8 cellular contexts compared by ENCODE assay signal in genomic region chr11:65588199-65589054, GRCh38. TPM values are rescaled to one million over a fixed set of nuclear protein-coding genes. Genes with fewer than 3 reads are reported as not detected.
DNase-seq lines count a peak whose midpoint lies in the region; ATAC-seq and TF ChIP-seq lines count a peak whose summit lies in the region.

No MANE protein-coding gene starts in this region.

- peak; percentile 55 for TF ChIP-seq CTCF in epithelial cell of esophagus (IDR thresholded peaks at IDR 0.05; ENCODE audit: insufficient read depth, low read depth, low read length, missing control alignments)
- TF ChIP-seq CTCF in type B pancreatic cell (conservative IDR thresholded peaks at IDR 0.05) = peak; percentile 68

- H3K79me1 ChIP-seq in neuronal stem cell (ENCODE audit: low read depth, low read length) = no peaks in the 10 kb centered on the region

- H3K36me3 Mint-ChIP-seq in type B pancreatic cell = no peaks in the 10 kb centered on the region

- no peak overlapping the region for H3K4me3 Mint-ChIP-seq in type B pancreatic cell

- no peak overlapping the region for H4K8ac ChIP-seq in neuronal stem cell (ENCODE audit: low read depth, low read length)

- peak overlapping the region; percentile 2 for H2BK5ac ChIP-seq in neuronal stem cell (ENCODE audit: low read length)

- no peak overlapping the region for H3K4me3 ChIP-seq in epithelial cell of esophagus (ENCODE audit: low read length)
- H3K4me3 ChIP-seq in neuronal stem cell (ENCODE audit: low read length in 2 of 2) = no peak overlapping the region

- no peak overlapping the region for H4K91ac ChIP-seq in neuronal stem cell (ENCODE audit: low read depth, low read length, poor library complexity)

- H3K27ac ChIP-seq in neuronal stem cell (replicated peaks; ENCODE audit: low read length) = no peak overlapping the region

- no peak overlapping the region for H2BK12ac ChIP-seq in neuronal stem cell (ENCODE audit: low read length)

- H3K9me3 Mint-ChIP-seq in type B pancreatic cell = no peaks in the 10 kb centered on the region

- DNase-seq in NCI-H82 (lab: John Stamatoyannopoulos, UW) (peak; percentile 57), NCI-H82 treated with DMSO at 0.1 percent for 48 hours (lab: John Stamatoyannopoulos, UW; ENCODE audit: unreplicated experiment) (no peak), NCI-H2196 treated with DMSO at 0.1 percent for 48 hours (lab: John Stamatoyannopoulos, UW; ENCODE audit: unreplicated experiment) (peak; percentile 31), epithelial cell of esophagus (ENCODE audit: low read depth) (peak; percentile 72), neuronal stem cell (ENCODE audit: low spot score) (no peak), type B pancreatic cell (ENCODE audit: extremely low spot score, unreplicated experiment) (peak; percentile 68)
- DNase-seq in activated CD8-positive, alpha-beta memory T cell treated with anti-CD3 and anti-CD28 coated beads for 24 hours = peak; percentile 85

- H2AFZ ChIP-seq in neuronal stem cell (ENCODE audit: low read length) = no peak overlapping the region

- peaks cover 0 to 3% of the 10 kb centered on the region in 2 donors for H3K9me3 ChIP-seq in neuronal stem cell (replicated peaks in 1 of 2; ENCODE audit: control insufficient read depth in 2 of 2, insufficient read depth in 1 of 2, low read depth in 1 of 2, low read length in 2 of 2)

- H3K18ac ChIP-seq in neuronal stem cell (ENCODE audit: low read length) = peak overlapping the region; percentile 61

- H3K27me3 Mint-ChIP-seq in type B pancreatic cell = peaks cover 23% of the 10 kb centered on the region

- H3K4ac ChIP-seq in neuronal stem cell (ENCODE audit: low read length) = no peak overlapping the region

- H2BK120ac ChIP-seq in neuronal stem cell (ENCODE audit: low read depth, low read length) = no peak overlapping the region

- peaks cover 0 to 45% (median 4%) of the 10 kb centered on the region in 3 experiments for H3K27me3 ChIP-seq in neuronal stem cell (ENCODE audit: control insufficient read depth in 3 of 3, insufficient read depth in 3 of 3, low read depth in 1 of 3, low read length in 3 of 3)

- no peaks in the 10 kb centered on the region for H3K36me3 ChIP-seq in neuronal stem cell (replicated peaks in 1 of 2; ENCODE audit: control insufficient read depth in 2 of 2, insufficient read depth in 2 of 2, low read length in 2 of 2)

- H3K23ac ChIP-seq in neuronal stem cell (ENCODE audit: low read depth, low read length, poor library complexity) = peak overlapping the region; percentile 6

- H2AK5ac ChIP-seq in neuronal stem cell (ENCODE audit: low read depth, low read length) = peak overlapping the region; percentile 40

- H3K4me1 Mint-ChIP-seq in type B pancreatic cell (ENCODE audit: unreplicated experiment) = peaks cover 17% of the 10 kb centered on the region

- WGBS in neuronal stem cell (ENCODE audit: extremely low coverage in 2 of 2, insufficient read length in 2 of 2, insufficient replicate concordance in 1 of 2), 2 donors = no CpG with 5 or more reads among the region's 13 CpGs

- H3K9ac ChIP-seq in neuronal stem cell (ENCODE audit: low read depth, low read length, poor library complexity) = no peak overlapping the region

- no peak overlapping the region for H3K27ac Mint-ChIP-seq in type B pancreatic cell

- ATAC-seq in HG02642 (IDR thresholded peaks at IDR 0.05; ENCODE audit: poor library complexity, unreplicated experiment) = peak; percentile 78

- peaks cover 34 to 49% of the 10 kb centered on the region in 2 donors for H3K4me1 ChIP-seq in neuronal stem cell (ENCODE audit: control insufficient read depth in 2 of 2, insufficient read depth in 1 of 2, low read depth in 1 of 2, low read length in 2 of 2)

- H2BK15ac ChIP-seq in neuronal stem cell (ENCODE audit: low read length) = peak overlapping the region; percentile 66

- no peak overlapping the region for H3K14ac ChIP-seq in neuronal stem cell (ENCODE audit: low read length)

- H3K4me2 ChIP-seq in neuronal stem cell (ENCODE audit: insufficient read depth, low read length, poor library complexity, severe bottlenecking) = no peak overlapping the region

RNA-seq across cellular contexts. Expression of gene KCNK7, which starts 7.2 kb away (rescaled TPM):
- 0.06 TPM for polyA plus RNA-seq in neuronal stem cell (2013, experiment 1 of 2)
- polyA plus RNA-seq in neuronal stem cell (2013, experiment 2 of 2) = 0.08 TPM
- 0.36 and 1.1 TPM in 2 replicates for total RNA-seq in type B pancreatic cell (ENCODE audit: low replicate concordance)

RNA-seq across cellular contexts. Expression of gene EHBP1L1, which starts 12.6 kb away (rescaled TPM):
- polyA plus RNA-seq in neuronal stem cell (2013, experiment 1 of 2) = 7.3 TPM
- 6.4 TPM for polyA plus RNA-seq in neuronal stem cell (2013, experiment 2 of 2)
- 10.9 and 14.7 TPM in 2 replicates for total RNA-seq in type B pancreatic cell (ENCODE audit: low replicate concordance)

RNA-seq across cellular contexts. Expression of gene FAM89B, which starts 16.1 kb away (rescaled TPM):
- 50.9 TPM for polyA plus RNA-seq in neuronal stem cell (2013, experiment 1 of 2)
- 50.0 TPM for polyA plus RNA-seq in neuronal stem cell (2013, experiment 2 of 2)
- total RNA-seq in type B pancreatic cell (ENCODE audit: low replicate concordance) = 55.7 and 56.1 TPM in 2 replicates

RNA-seq across cellular contexts. Expression of gene ZNRD2, which starts 18.1 kb away (rescaled TPM):
- 53.3 TPM for polyA plus RNA-seq in neuronal stem cell (2013, experiment 1 of 2)
- 50.3 TPM for polyA plus RNA-seq in neuronal stem cell (2013, experiment 2 of 2)
- total RNA-seq in type B pancreatic cell (ENCODE audit: low replicate concordance) = 32.2 and 33.9 TPM in 2 replicates

RNA-seq across cellular contexts. Expression of gene MAP3K11, which starts 25.6 kb away (rescaled TPM):
- 34.0 TPM for polyA plus RNA-seq in neuronal stem cell (2013, experiment 1 of 2)
- 32.6 TPM for polyA plus RNA-seq in neuronal stem cell (2013, experiment 2 of 2)
- total RNA-seq in type B pancreatic cell (ENCODE audit: low replicate concordance) = 56.7 and 61.9 TPM in 2 replicates

Comparison
In these comparisons a context has a peak if more than half of its experiments do, and no peak if none do; other contexts are left out.
1. DNase-seq: peak in NCI-H82 (single experiment), NCI-H2196 treated with DMSO at 0.1 percent for 48 hours (single experiment), activated CD8-positive, alpha-beta memory T cell treated with anti-CD3 and anti-CD28 coated beads for 24 hours (single experiment), epithelial cell of esophagus (single experiment) and type B pancreatic cell (single experiment); none in NCI-H82 treated with DMSO at 0.1 percent for 48 hours (single experiment) and neuronal stem cell (single experiment).